22 cellular contexts compared by ENCODE assay signal in the genomic region with DNA sequence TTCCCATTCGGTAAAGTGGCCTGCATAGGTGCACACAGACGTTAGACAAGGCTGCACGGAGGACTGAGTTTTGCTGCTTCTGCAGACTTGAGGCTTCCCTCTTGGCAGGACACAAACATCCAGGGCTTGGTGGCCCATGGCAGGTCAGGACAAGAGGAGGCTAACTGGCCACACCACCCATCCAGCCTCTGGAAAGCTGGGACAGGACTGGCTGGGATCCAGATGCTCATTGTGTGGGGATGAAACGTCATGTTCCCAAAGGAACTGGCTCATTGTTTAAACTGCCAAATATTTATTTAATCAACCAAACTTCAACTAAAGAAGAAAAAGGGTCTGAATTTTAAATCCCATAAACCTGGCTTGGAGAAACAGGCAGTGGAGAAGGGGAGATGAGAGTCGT.
DNase-seq lines count a peak whose midpoint lies in the region; ATAC-seq and TF ChIP-seq lines count a peak whose summit lies in the region.
"Had no signal": no experiment of that assay in that cellular context is flagged by ENCODE, and none has a peak within 500 bp of the region (broad histone marks: within the 10 kb centered on the region; RNA-seq: fewer than 3 reads in every experiment).

No MANE protein-coding gene starts in this region.

- intact Hi-C loops in body of pancreas (cut with DNase I) (loop anchor here (10.0 kb wide), 1 partner anchor 307 kb away; no protein-coding TSS in a partner anchor), esophagus squamous epithelium (cut with DNase I) (no loop called here), stomach (cut with DNase I; ENCODE audit: low total_unique reads) (no loop called here)

- TF ChIP-seq POLR2A in body of pancreas (IDR thresholded peaks at IDR 0.05) (no peak), esophagus squamous epithelium (IDR thresholded peaks at IDR 0.05) (no peak), stomach (IDR thresholded peaks at IDR 0.05) (no peak)

- H3K27me3 ChIP-seq in body of pancreas = no peaks in the 10 kb centered on the region
- no peaks in the 10 kb centered on the region for H3K27me3 ChIP-seq in esophagus squamous epithelium
- H3K27me3 ChIP-seq in stomach = no peaks in the 10 kb centered on the region

- H3K4me1 ChIP-seq in body of pancreas (peaks cover 6% of the 10 kb centered on the region), esophagus squamous epithelium (peaks cover 6 to 36% (median 17%) of the 10 kb centered on the region in 3 donors), stomach (peaks cover 8 to 29% (median 19%) of the 10 kb centered on the region in 4 donors)

- TF ChIP-seq EP300 in stomach (IDR thresholded peaks at IDR 0.05) = no peak

- ATAC-seq in body of pancreas (no peak), left lobe of liver (peak; percentile 70), GM18861 (IDR thresholded peaks at IDR 0.05; ENCODE audit: unreplicated experiment) (no peak)
- ATAC-seq: activated CD8-positive, alpha-beta memory T cell treated with anti-CD3 and anti-CD28 coated beads, Interleukin-2, amount 10 ng/mL, durations not matched to agents 7 days and 5 days; HCT116 had no signal

- no peaks in the 10 kb centered on the region for H3K9me3 ChIP-seq in body of pancreas
- no peaks in the 10 kb centered on the region for H3K9me3 ChIP-seq in esophagus squamous epithelium
- no peaks in the 10 kb centered on the region for H3K9me3 ChIP-seq in stomach
- H3K9me3 ChIP-seq: SK-N-SH had no signal

- TF ChIP-seq CTCF in body of pancreas (IDR thresholded peaks at IDR 0.05) = no peak
- TF ChIP-seq CTCF in esophagus squamous epithelium (IDR thresholded peaks at IDR 0.05) = no peak
- no peak for TF ChIP-seq CTCF in stomach (IDR thresholded peaks at IDR 0.05)

- peak in 3 of 4 donors; percentile 21 to 56 (median 37) for DNase-seq in body of pancreas
- no peak for DNase-seq in esophagus squamous epithelium (lab: John Stamatoyannopoulos, UW)
- peak; percentile 56 for DNase-seq in left lobe of liver (ENCODE audit: low spot score)
- DNase-seq in stomach = peak; percentile 87
- no peak for DNase-seq in activated gamma-delta T cell treated with Interleukin-2 at 50 U/mL for 16 hours
- DNase-seq in HK-2 (ENCODE audit: unreplicated experiment) = no peak
- DNase-seq: activated CD4-positive, alpha-beta T cell treated with anti-CD3 and anti-CD28 coated beads, Interleukin-2, amount 10 ng/mL, durations not matched to agents 24 days and 14 days; activated CD8-positive, alpha-beta memory T cell treated with anti-CD3 and anti-CD28 coated beads, Interleukin-2, amount 10 ng/mL, durations not matched to agents 7 days and 5 days; CD4-positive, alpha-beta memory T cell; DMS153; KG1; mammary epithelial cell; naive B cell; NCI-H1436 treated with DMSO at 0.1 percent for 48 hours; NCI-H2171; NCI-H524; SK-N-SH; stimulated activated CD8-positive, alpha-beta memory T cell treated with anti-CD3 and anti-CD28 coated beads, Interleukin-4, amount 100 ng/mL, for 48 hours; T-helper 2 cell had no signal

- H3K27ac ChIP-seq in body of pancreas (no peak overlapping the region), esophagus squamous epithelium (peak overlapping the region in 3 of 4 donors; percentile 17 to 58 (median 34)), stomach (peak overlapping the region in 4 of 5 donors; percentile 7 to 65 (median 54))
- H3K27ac ChIP-seq: VCaP had no signal

- H3K4me3 ChIP-seq in body of pancreas (no peak overlapping the region), esophagus squamous epithelium (no peak overlapping the region), stomach (no peak overlapping the region)

- H3K36me3 ChIP-seq in body of pancreas (replicated peaks in 1 of 2; ENCODE audit: insufficient read depth in 1 of 2, low read depth in 2 of 2) (no peaks in the 10 kb centered on the region), esophagus squamous epithelium (peaks cover 0 to 6% (median 0%) of the 10 kb centered on the region in 3 donors), stomach (peaks cover 0 to 8% (median 2%) of the 10 kb centered on the region in 4 donors)

- 48 to 65% methylated on average over 5 of the region's 5 CpGs for WGBS in body of pancreas, 2 donors
- WGBS in esophagus squamous epithelium, 2 donors = 18 to 25% methylated on average over 2 to 3 of the region's 5 CpGs
- 25 to 48% (median 38%) methylated on average over 5 of the region's 5 CpGs for WGBS in stomach, 5 donors

Comparison
In these comparisons a context has a peak if more than half of its experiments do, and no peak if none do; other contexts are left out.
1. DNase-seq: peak in body of pancreas (3 of 4), left lobe of liver (single experiment) and stomach (single experiment); none in esophagus squamous epithelium (single experiment), activated gamma-delta T cell treated with Interleukin-2 at 50 U/mL for 16 hours (single experiment) and HK-2 (single experiment).
2. H3K27ac ChIP-seq: peak in esophagus squamous epithelium (3 of 4) and stomach (4 of 5); none in body of pancreas (0 of 4).